In genomic region chr1:35557611-35558373, GRCh38 we compare ENCODE assay signal across 8 cellular contexts. TPM values are rescaled to one million over a fixed set of nuclear protein-coding genes. Genes with fewer than 3 reads are reported as not detected.
A peak's percentile ranks its signal among the peaks of the same experiment; 100 is the strongest.
DNase-seq lines count a peak whose midpoint lies in the region; ATAC-seq, FAIRE-seq and TF ChIP-seq lines count a peak whose summit lies in the region.

A gene with protein sequence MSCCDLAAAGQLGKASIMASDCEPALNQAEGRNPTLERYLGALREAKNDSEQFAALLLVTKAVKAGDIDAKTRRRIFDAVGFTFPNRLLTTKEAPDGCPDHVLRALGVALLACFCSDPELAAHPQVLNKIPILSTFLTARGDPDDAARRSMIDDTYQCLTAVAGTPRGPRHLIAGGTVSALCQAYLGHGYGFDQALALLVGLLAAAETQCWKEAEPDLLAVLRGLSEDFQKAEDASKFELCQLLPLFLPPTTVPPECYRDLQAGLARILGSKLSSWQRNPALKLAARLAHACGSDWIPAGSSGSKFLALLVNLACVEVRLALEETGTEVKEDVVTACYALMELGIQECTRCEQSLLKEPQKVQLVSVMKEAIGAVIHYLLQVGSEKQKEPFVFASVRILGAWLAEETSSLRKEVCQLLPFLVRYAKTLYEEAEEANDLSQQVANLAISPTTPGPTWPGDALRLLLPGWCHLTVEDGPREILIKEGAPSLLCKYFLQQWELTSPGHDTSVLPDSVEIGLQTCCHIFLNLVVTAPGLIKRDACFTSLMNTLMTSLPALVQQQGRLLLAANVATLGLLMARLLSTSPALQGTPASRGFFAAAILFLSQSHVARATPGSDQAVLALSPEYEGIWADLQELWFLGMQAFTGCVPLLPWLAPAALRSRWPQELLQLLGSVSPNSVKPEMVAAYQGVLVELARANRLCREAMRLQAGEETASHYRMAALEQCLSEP (plus strand): TSS chr1:35557799. CDS start chr1:35558191, 392 bp downstream.

- peaks cover 25 to 39% (median 34%) of the 10 kb centered on the region in 3 donors for H3K4me1 ChIP-seq in pancreas
- H3K4me1 ChIP-seq in tibial nerve, result peaks cover 0 to 82% (median 30%) of the 10 kb centered on the region in 4 donors

- peaks cover 0 to under 1% (median 0%) of the 10 kb centered on the region in 3 donors for H3K36me3 ChIP-seq in pancreas
- H3K36me3 ChIP-seq in tibial nerve, result peaks cover 0 to 39% (median 1%) of the 10 kb centered on the region in 3 donors

- intact Hi-C loops in Right ventricle myocardium inferior (cut with DNase I), result loop anchor here (10.0 kb wide), 1 partner anchor 363 kb away; the partner anchor contains the start of gene SFPQ
- intact Hi-C loops in pancreas (cut with DNase I), result no loop called here

- H3K4me3 ChIP-seq in pancreas (peak within 1 kb of the TSS; percentile 75 to 95 (median 86)), tibial nerve (peak within 1 kb of the TSS; percentile 74 to 92 (median 83))

- DNase-seq in NCI-H1417 (lab: John Stamatoyannopoulos, UW) (peak; percentile 95 to 98 (median 97)), SW 1271 (lab: John Stamatoyannopoulos, UW) (peak; percentile 88 to 90), Right ventricle myocardium inferior (ENCODE audit: missing footprints) (peak; percentile 98), pancreas (peak; percentile 93 to 99 (median 96)), tibial nerve (ENCODE audit: low spot score in 2 of 2) (peak; percentile 93 to 94)
- peak; percentile 94 for DNase-seq in activated naive CD8-positive, alpha-beta T cell treated with anti-CD3 and anti-CD28 coated beads, Interleukin-2, amount 50 U/mL, for 16 hours (ENCODE audit: low read depth, low spot score)

- FAIRE-seq in pancreas (lab: Jason Lieb, UNC), result no peak

- H3K27ac ChIP-seq in pancreas, result peak within 1 kb of the TSS; percentile 90 to 99 (median 94)
- H3K27ac ChIP-seq in tibial nerve, result peak within 1 kb of the TSS; percentile 86 to 99 (median 97)

- 0% methylated on average over 55 to 58 of the region's 58 CpGs for WGBS in pancreas, 2 donors
- WGBS in tibial nerve, 2 donors, result 0 to 1% methylated on average over 44 to 53 of the region's 58 CpGs

- ATAC-seq in HG02678 (IDR thresholded peaks at IDR 0.05; ENCODE audit: unreplicated experiment), result peak; percentile 84
- ATAC-seq in Right ventricle myocardium inferior, result peak; percentile 96
- peak; percentile 85 to 94 (median 86) for ATAC-seq in pancreas

- no peak for TF ChIP-seq CTCF in pancreas (IDR thresholded peaks at IDR 0.05)
- TF ChIP-seq CTCF in tibial nerve (IDR thresholded peaks at IDR 0.05), result peak in 2 of 5 experiments; percentile 11 to 54

- TF ChIP-seq EP300 in tibial nerve (IDR thresholded peaks at IDR 0.05), result peak; percentile 2 to 64

- TF ChIP-seq POLR2A in GM10847 (IDR thresholded peaks at IDR 0.05; ENCODE audit: extremely low read depth, insufficient read length) (peak; percentile 86), tibial nerve (IDR thresholded peaks at IDR 0.05) (peak; percentile 35 to 36)

- no peaks in the 10 kb centered on the region for H3K9me3 ChIP-seq in pancreas
- no peaks in the 10 kb centered on the region for H3K9me3 ChIP-seq in tibial nerve

- no peaks in the 10 kb centered on the region for H3K27me3 ChIP-seq in pancreas
- H3K27me3 ChIP-seq in tibial nerve, result no peaks in the 10 kb centered on the region

RNA-seq across cellular contexts. Expression of the gene that starts here (rescaled TPM):
- total RNA-seq in Right ventricle myocardium inferior (22.8 TPM), pancreas (10 to 100 TPM in 1 of 6 donors, 1 to 10 TPM in 5; 4.4 to 12.8 (median 6.9) TPM), tibial nerve (10 to 100 TPM; 25.9 to 36.9 (median 29.3) TPM)
- 10 to 100 TPM in 1 of 2 donors, 1 to 10 TPM in 1; 7.4 to 11.0 TPM for polyA plus RNA-seq in pancreas

Comparison
In these comparisons a context has a peak if more than half of its experiments do, and no peak if none do; other contexts are left out.
1. Peak in every context shown above with its lines: DNase-seq, ATAC-seq, H3K4me3 ChIP-seq and H3K27ac ChIP-seq.